8 cellular contexts compared by ENCODE assay signal in the genomic region with DNA sequence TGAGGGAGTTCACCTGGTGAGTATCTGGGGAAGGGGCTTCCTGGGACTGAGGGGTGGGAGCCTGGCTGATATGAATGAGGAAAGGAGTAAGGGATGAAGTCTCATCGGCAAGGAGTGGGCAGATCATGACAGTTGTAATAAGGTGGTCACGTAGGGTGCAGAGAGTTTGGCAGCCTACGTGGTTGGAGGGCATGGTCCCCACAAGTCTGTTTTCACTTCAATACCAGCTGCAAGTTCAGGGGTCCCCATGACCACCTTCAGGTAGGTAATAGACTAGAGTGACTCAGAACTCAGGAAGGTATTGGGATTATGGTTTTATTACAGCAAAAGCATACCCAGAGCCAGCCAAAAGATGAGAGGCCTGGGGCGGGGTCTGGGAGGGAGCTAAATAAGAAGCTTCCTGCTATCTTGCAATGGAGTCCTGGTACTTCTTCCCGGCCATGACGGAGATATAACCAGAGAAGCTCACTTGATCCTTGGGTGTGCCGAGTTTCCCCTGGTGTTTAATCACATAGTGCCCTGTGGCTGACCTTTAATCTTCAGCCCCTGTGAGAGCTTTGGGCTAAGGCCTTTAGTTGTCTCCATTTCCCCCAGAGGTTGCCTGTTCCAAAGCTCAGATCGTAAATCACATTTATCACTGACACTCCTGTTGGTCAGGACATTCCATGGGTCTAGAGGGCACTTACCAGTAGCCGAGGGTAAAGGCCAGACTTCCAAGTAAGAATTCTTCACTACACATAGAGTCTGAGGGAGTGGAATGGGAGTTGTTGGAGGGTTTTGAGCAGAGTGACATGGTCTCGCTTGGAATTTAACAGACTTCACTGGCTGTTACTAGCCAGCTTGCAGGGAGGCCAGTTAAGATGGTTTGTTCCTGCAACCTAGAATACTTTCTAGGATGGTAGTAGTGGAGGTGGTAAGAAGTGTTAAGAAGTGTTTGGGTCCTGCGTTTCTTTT. TPM values are rescaled to one million over a fixed set of nuclear protein-coding genes. Genes with fewer than 3 reads are reported as not detected.
DNase-seq lines count a peak whose midpoint lies in the region; ATAC-seq and TF ChIP-seq lines count a peak whose summit lies in the region.

No MANE protein-coding gene starts in this region.

- H3K27ac Mint-ChIP-seq in CD14-positive monocyte: peak overlapping the region; percentile 3 to 76 (median 48)
- H3K27ac Mint-ChIP-seq in activated naive CD8-positive, alpha-beta T cell: peak overlapping the region; percentile 68

- H3K27ac ChIP-seq in liver (ENCODE audit: low read depth in 1 of 2, low read length in 2 of 2) (no peak overlapping the region), caudate nucleus (ENCODE audit: low read depth, low read length) (no peak overlapping the region)

- intact Hi-C loops in CD14-positive monocyte (cut with micrococcal nuclease): no loop called here

- 72% methylated on average over 11 of the region's 11 CpGs for WGBS in liver

- DNase-seq in CD14-positive monocyte (ENCODE audit: low spot score): no peak
- peak; percentile 60 for DNase-seq in HS-5 (ENCODE audit: low read depth)
- DNase-seq in CD1c-positive myeloid dendritic cell (ENCODE audit: extremely low spot score): no peak
- no peak for DNase-seq in GM19238 (ENCODE audit: insufficient read length, low spot score)
- DNase-seq in caudate nucleus (lab: John Stamatoyannopoulos, UW): no peak

- no peaks in the 10 kb centered on the region for H3K9me3 ChIP-seq in liver (ENCODE audit: control insufficient read depth in 4 of 4, low read length in 3 of 4)

- no peak overlapping the region for H3K4me3 Mint-ChIP-seq in CD14-positive monocyte
- H3K4me3 Mint-ChIP-seq in activated naive CD8-positive, alpha-beta T cell: peak overlapping the region; percentile 17

- H3K9me3 Mint-ChIP-seq in CD14-positive monocyte: no peaks in the 10 kb centered on the region
- H3K9me3 Mint-ChIP-seq in activated naive CD8-positive, alpha-beta T cell (ENCODE audit: low read depth): no peaks in the 10 kb centered on the region

- peaks cover 0 to 5% (median 1%) of the 10 kb centered on the region in 3 donors for H3K27me3 Mint-ChIP-seq in CD14-positive monocyte (ENCODE audit: low read depth in 3 of 3)
- peaks cover 1% of the 10 kb centered on the region for H3K27me3 Mint-ChIP-seq in activated naive CD8-positive, alpha-beta T cell

- no peak overlapping the region for H3K4me3 ChIP-seq in liver (ENCODE audit: low read depth in 1 of 3, low read length in 3 of 3)

- H3K4me1 Mint-ChIP-seq in CD14-positive monocyte: peaks cover 5% of the 10 kb centered on the region
- peaks cover 22% of the 10 kb centered on the region for H3K4me1 Mint-ChIP-seq in activated naive CD8-positive, alpha-beta T cell (ENCODE audit: low read depth)

- H3K36me3 ChIP-seq in liver (ENCODE audit: control insufficient read depth in 4 of 4, insufficient read depth in 3 of 4, low read depth in 1 of 4, low read length in 3 of 4): peaks cover 20 to 42% (median 39%) of the 10 kb centered on the region in 4 donors

- no peak for TF ChIP-seq RAD21 in liver (IDR thresholded peaks at IDR 0.05)

- no peak for ATAC-seq in HG03521 (IDR thresholded peaks at IDR 0.05; ENCODE audit: unreplicated experiment)

- H3K4me1 ChIP-seq in liver (ENCODE audit: control insufficient read depth in 4 of 4, insufficient read depth in 4 of 4, low read length in 3 of 4): no peaks in the 10 kb centered on the region

- no peaks in the 10 kb centered on the region for H3K27me3 ChIP-seq in liver (ENCODE audit: control insufficient read depth in 4 of 4, insufficient read depth in 4 of 4, low read length in 3 of 4)

- H3K9ac ChIP-seq in liver (ENCODE audit: low read depth in 1 of 2, low read length in 2 of 2): no peak overlapping the region

- H3K36me3 Mint-ChIP-seq in CD14-positive monocyte: peaks cover 49% of the 10 kb centered on the region in 2 donors
- peaks cover 13% of the 10 kb centered on the region for H3K36me3 Mint-ChIP-seq in activated naive CD8-positive, alpha-beta T cell

- no peak for TF ChIP-seq CTCF in CD14-positive monocyte (IDR thresholded peaks at IDR 0.05)
- no peak for TF ChIP-seq CTCF in liver (IDR thresholded peaks at IDR 0.05; ENCODE audit: low read depth, low read length, missing input control)

TF ChIP-seq in liver, 16 proteins besides CTCF, POLR2A, EP300 and RAD21:
- TF ChIP-seq HNF4G (IDR thresholded peaks at IDR 0.05) (no peak), NR2F2 (IDR thresholded peaks at IDR 0.05) (peak; percentile 98), RXRA (IDR thresholded peaks at IDR 0.05) (peak in 1 of 2 donors; percentile 22)
TF ChIP-seq in liver: peak in this region for 2.

RNA-seq across cellular contexts. Expression of gene SLC3A2, which starts 9.1 kb away (rescaled TPM):
- polyA plus RNA-seq in CD14-positive monocyte (100 to 1,000 TPM; 156 to 189 TPM), liver (10 to 100 TPM; 34.3 to 53.9 TPM)
- total RNA-seq in liver: 10 to 100 TPM; 48.1 to 59.5 TPM

RNA-seq across cellular contexts. Expression of gene CHRM1, which starts 31.4 kb away (rescaled TPM):
- polyA plus RNA-seq in CD14-positive monocyte (not detected), liver (not detected)
- total RNA-seq in liver: not detected

RNA-seq across cellular contexts. Expression of gene WDR74, which starts 50.4 kb away (rescaled TPM):
- polyA plus RNA-seq in CD14-positive monocyte (10 to 100 TPM; 14.2 to 18.4 TPM), liver (10 to 100 TPM; 19.6 to 22.5 TPM)
- total RNA-seq in liver: 10 to 100 TPM; 17.1 to 21.5 TPM

RNA-seq across cellular contexts. Expression of gene TEX54, which starts 57.1 kb away (rescaled TPM):
- polyA plus RNA-seq in CD14-positive monocyte: under 1 TPM in 1 of 2 donors, not detected in 1; 0.74 TPM
- total RNA-seq in liver: not detected
- polyA plus RNA-seq in liver: 1 to 10 TPM in 1 of 2 donors, not detected in 1; 1.6 TPM

RNA-seq across cellular contexts. Expression of gene STX5, which starts 57.9 kb away (rescaled TPM):
- polyA plus RNA-seq in CD14-positive monocyte: 10 to 100 TPM; 38.5 to 39.6 TPM
- total RNA-seq in liver: 10 to 100 TPM; 22.4 to 34.1 TPM
- 10 to 100 TPM; 13.6 to 29.8 TPM for polyA plus RNA-seq in liver
